ENCODE assay signal across 10 cellular contexts in the genomic region with DNA sequence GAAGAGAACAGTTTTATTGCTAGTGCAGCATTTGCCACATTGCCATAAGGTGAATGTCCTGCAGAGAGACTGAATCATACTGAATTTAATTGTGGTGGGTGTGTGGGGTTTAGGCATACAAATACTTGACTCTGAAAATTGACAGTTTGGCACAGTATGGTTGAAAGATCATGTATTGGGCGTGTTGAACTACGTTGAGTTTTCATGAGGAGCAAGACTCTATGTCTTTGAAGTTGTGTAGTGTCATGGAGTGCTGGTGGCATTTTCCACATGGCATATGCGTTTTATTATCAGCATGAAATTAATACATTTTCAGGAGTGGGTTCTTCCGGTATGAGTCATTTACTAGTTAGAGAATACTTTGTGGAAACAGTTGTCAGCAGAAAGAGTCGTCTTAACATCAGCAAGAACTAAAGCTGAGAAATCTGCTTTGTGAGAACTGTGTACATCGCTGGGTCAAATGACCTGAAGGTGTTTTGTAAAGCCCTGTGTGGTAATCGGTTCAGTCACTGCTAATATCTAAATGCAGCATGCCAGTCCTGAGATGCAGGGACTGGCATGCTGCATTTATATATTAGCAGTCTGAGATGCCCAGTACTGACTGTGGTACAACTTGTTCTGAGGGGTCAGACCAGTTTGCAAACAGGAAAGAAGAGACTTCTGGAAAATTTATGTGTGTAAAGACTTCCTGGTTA. TPM values are rescaled to one million over a fixed set of nuclear protein-coding genes. Genes with fewer than 3 reads are reported as not detected.
DNase-seq lines count a peak whose midpoint lies in the region; ATAC-seq and TF ChIP-seq lines count a peak whose summit lies in the region.
"Had no signal": no experiment of that assay in that cellular context is flagged by ENCODE, and none has a peak within 500 bp of the region (broad histone marks: within the 10 kb centered on the region; RNA-seq: fewer than 3 reads in every experiment).

No MANE protein-coding gene starts in this region.

- intact Hi-C loops in gastrocnemius medialis (cut with DNase I; ENCODE audit: low total_unique reads): no loop called here

- no peaks in the 10 kb centered on the region for H3K9me3 ChIP-seq in SJCRH30 (replicated peaks)
- no peaks in the 10 kb centered on the region for H3K9me3 ChIP-seq in gastrocnemius medialis
- H3K9me3 ChIP-seq: ovary, SJSA1 had no signal

- DNase-seq in NCI-H82 (lab: John Stamatoyannopoulos, UW) (peak; percentile 25), NCI-H82 treated with DMSO at 0.1 percent for 48 hours (lab: John Stamatoyannopoulos, UW; ENCODE audit: unreplicated experiment) (no peak), SJCRH30 (peak; percentile 29 to 76), fibroblast of mammary gland (ENCODE audit: low read depth) (peak; percentile 51), gastrocnemius medialis (peak; percentile 36 to 38), NCI-H774 (lab: John Stamatoyannopoulos, UW) (no peak), NCI-H2196 (lab: John Stamatoyannopoulos, UW; ENCODE audit: unreplicated experiment) (no peak)
- DNase-seq: ovary had no signal

- H3K4me3 ChIP-seq in SJCRH30: peak overlapping the region; percentile 8; the same call in 1 of the 2 replicates
- no peak overlapping the region for H3K4me3 ChIP-seq in fibroblast of mammary gland (ENCODE audit: control insufficient read depth, low read depth, low read length)
- H3K4me3 ChIP-seq in gastrocnemius medialis: no peak overlapping the region
- H3K4me3 ChIP-seq: ovary, SJSA1 had no signal

- TF ChIP-seq POLR2A in gastrocnemius medialis (IDR thresholded peaks at IDR 0.05): no peak

- H3K4me1 ChIP-seq in SJCRH30 (peaks cover 33% of the 10 kb centered on the region), gastrocnemius medialis (peaks cover 39 to 56% of the 10 kb centered on the region in 2 donors)

- in situ Hi-C loops in gastrocnemius medialis (cut with MboI; ENCODE audit: low sequenced_read_pairs in 4 of 4): no loop called here

- H3K27ac ChIP-seq in SJCRH30: peak overlapping the region; percentile 32
- peak overlapping the region; percentile 69 to 78 (median 72) for H3K27ac ChIP-seq in gastrocnemius medialis
- H3K27ac ChIP-seq: ovary, SJSA1 had no signal

- peak; percentile 81 to 86 for ATAC-seq in gastrocnemius medialis
- no peak for ATAC-seq in GM21723 (IDR thresholded peaks at IDR 0.05; ENCODE audit: unreplicated experiment)

- no peaks in the 10 kb centered on the region for H3K36me3 ChIP-seq in SJCRH30
- H3K36me3 ChIP-seq in gastrocnemius medialis: no peaks in the 10 kb centered on the region
- H3K36me3 ChIP-seq: ovary, SJSA1 had no signal

- H3K27me3 ChIP-seq in SJCRH30 (no peaks in the 10 kb centered on the region), gastrocnemius medialis (no peaks in the 10 kb centered on the region)
- H3K27me3 ChIP-seq: ovary, SJSA1 had no signal

- TF ChIP-seq CTCF in fibroblast of mammary gland (conservative IDR thresholded peaks at IDR 0.05; ENCODE audit: control insufficient read depth, insufficient read depth, low read depth, low read length) (no peak), gastrocnemius medialis (IDR thresholded peaks at IDR 0.05 in 4 of 5, conservative IDR thresholded peaks at IDR 0.05 in 1 of 5) (no peak)

RNA-seq across cellular contexts. Expression of a gene that starts 50.3 kb away (rescaled TPM):
- 19.9 and 25.0 TPM in 2 replicates for total RNA-seq in SJCRH30 (2014; rRNA removed; shearing (Covaris generic))
- total RNA-seq in gastrocnemius medialis: 10 to 100 TPM; 22.1 to 34.6 (median 28.0) TPM

Comparison
In these comparisons a context has a peak if more than half of its experiments do, and no peak if none do; other contexts are left out.
1. DNase-seq: peak in NCI-H82 (single experiment), SJCRH30 (2 of 2), fibroblast of mammary gland (single experiment) and gastrocnemius medialis (2 of 2); none in NCI-H82 treated with DMSO at 0.1 percent for 48 hours (single experiment), NCI-H774 (single experiment) and NCI-H2196 (single experiment).